ENCODE assay signal across 14 cellular contexts in the genomic region with DNA sequence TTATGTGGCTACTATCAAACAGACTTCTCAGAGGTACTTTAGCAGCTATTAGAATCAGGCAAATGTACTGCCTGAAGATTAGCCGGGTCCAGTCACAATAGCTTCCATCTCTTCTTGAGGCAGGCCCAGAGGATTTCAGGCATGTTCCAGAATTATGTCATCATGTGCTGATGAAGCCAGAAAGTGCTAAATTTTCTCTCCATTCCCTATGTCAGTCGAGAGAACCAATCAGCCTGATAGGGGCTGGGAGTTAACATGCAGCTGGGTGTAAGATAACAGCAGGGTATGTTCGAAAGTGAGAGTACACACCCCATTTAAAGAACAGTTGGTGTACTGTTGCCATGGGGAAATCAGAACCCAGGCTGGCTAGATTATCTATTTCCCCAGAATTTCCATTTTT. TPM values are rescaled to one million over a fixed set of nuclear protein-coding genes. Genes with fewer than 3 reads are reported as not detected.
DNase-seq lines count a peak whose midpoint lies in the region; ATAC-seq, FAIRE-seq and TF ChIP-seq lines count a peak whose summit lies in the region.
"Had no signal": no experiment of that assay in that cellular context is flagged by ENCODE, and none has a peak within 500 bp of the region (broad histone marks: within the 10 kb centered on the region; RNA-seq: fewer than 3 reads in every experiment).

No MANE protein-coding gene starts in this region.

- dilution Hi-C loops in keratinocyte (cut with MboI; ENCODE audit: extremely low pct_ligation_motif_present, low sequenced_read_pairs): no loop called here

- H3K36me3 ChIP-seq in keratinocyte (ENCODE audit: control insufficient read depth in 2 of 2, extremely low read depth in 1 of 2, insufficient read depth in 2 of 2, low read length in 2 of 2): no peaks in the 10 kb centered on the region
- H3K36me3 ChIP-seq: gastroesophageal sphincter, sigmoid colon, vagina had no signal

- no peaks in the 10 kb centered on the region for H3K9me1 ChIP-seq in keratinocyte (ENCODE audit: control insufficient read depth, extremely low read depth, insufficient read depth, low read length)

- DNase-seq in Ammon's horn (ENCODE audit: low spot score) (peak; percentile 58), OCI-M1 (lab: John Stamatoyannopoulos, UW) (peak; percentile 91), keratinocyte (ENCODE audit: low read depth, low spot score) (no peak), dedifferentiated amniotic fluid mesenchymal stem cell (ENCODE audit: extremely low spot score) (no peak), H4 (ENCODE audit: low spot score) (no peak), OCI-M2 (lab: John Stamatoyannopoulos, UW; ENCODE audit: unreplicated experiment) (no peak), globus pallidus (ENCODE audit: low spot score) (no peak)
- DNase-seq: activated CD4-positive, CD25-positive, alpha-beta regulatory T cell; GF-D8; SHP77; sigmoid colon had no signal

- H3K79me2 ChIP-seq in keratinocyte (ENCODE audit: control insufficient read depth, insufficient read depth, low read length): no peaks in the 10 kb centered on the region

- peak; percentile 69 for ATAC-seq in GM21576 (IDR thresholded peaks at IDR 0.05; ENCODE audit: unreplicated experiment)
- ATAC-seq: gastroesophageal sphincter had no signal

- no peak overlapping the region for H3K27ac ChIP-seq in keratinocyte (ENCODE audit: control insufficient read depth, insufficient read depth, low read length)
- H3K27ac ChIP-seq: gastroesophageal sphincter, sigmoid colon, vagina had no signal

- no peak for TF ChIP-seq CTCF in keratinocyte (optimal IDR thresholded peaks at IDR 0.05 in 1 of 3, IDR thresholded peaks at IDR 0.05 in 1 of 3, conservative IDR thresholded peaks at IDR 0.05 in 1 of 3; ENCODE audit: extremely low read depth in 1 of 3, insufficient read depth in 2 of 3, low read length in 3 of 3)

- no peak overlapping the region for H3K9ac ChIP-seq in keratinocyte (ENCODE audit: control insufficient read depth, extremely low read depth, insufficient read depth, low read length)

- no peak overlapping the region for H3K4me3 ChIP-seq in keratinocyte (ENCODE audit: control insufficient read depth in 2 of 3, extremely low read depth in 1 of 3, insufficient read depth in 2 of 3, low read depth in 1 of 3, low read length in 3 of 3)
- H3K4me3 ChIP-seq: gastroesophageal sphincter, sigmoid colon, vagina had no signal

- no peaks in the 10 kb centered on the region for H3K27me3 ChIP-seq in keratinocyte (ENCODE audit: control insufficient read depth, extremely low read depth, insufficient read depth, low read length)
- H3K27me3 ChIP-seq: gastroesophageal sphincter, sigmoid colon, vagina had no signal

- peak; percentile 23 for FAIRE-seq in keratinocyte (lab: Jason Lieb, UNC)

- H2AFZ ChIP-seq in keratinocyte (ENCODE audit: control insufficient read depth, low read length): peak overlapping the region; percentile 19

- H3K9me3 ChIP-seq in keratinocyte (ENCODE audit: control insufficient read depth, low read depth, low read length): no peaks in the 10 kb centered on the region
- H3K9me3 ChIP-seq: gastroesophageal sphincter, sigmoid colon, vagina had no signal

- no peaks in the 10 kb centered on the region for H3K4me1 ChIP-seq in keratinocyte (ENCODE audit: control insufficient read depth, extremely low read depth, insufficient read depth, low read length)
- H3K4me1 ChIP-seq: gastroesophageal sphincter, sigmoid colon, vagina had no signal

- H3K4me2 ChIP-seq in keratinocyte (ENCODE audit: control insufficient read depth, extremely low read depth, insufficient read depth, low read depth, low read length): no peak overlapping the region

- H4K20me1 ChIP-seq in keratinocyte (ENCODE audit: control insufficient read depth, extremely low read depth, insufficient read depth, low read length): no peaks in the 10 kb centered on the region

RNA-seq across cellular contexts. Expression of gene MYH15, which starts 48.8 kb away (rescaled TPM):
- 0.40 to 1.3 TPM (median 0.87 TPM) in 3 replicates for polyA plus RNA-seq in keratinocyte
- polyA plus RNA-seq in keratinocyte (2011; ENCODE audit: low read depth): 0.51 TPM
- 0.27 and 0.38 TPM in 2 replicates for polyA plus RNA-seq in keratinocyte (2011; cell fraction: cytosol; rRNA removed)
- 1.2 and 1.7 TPM in 2 replicates for polyA plus RNA-seq in keratinocyte (2011; cell fraction: nucleus; rRNA removed)
- polyA plus RNA-seq in keratinocyte (2012; ENCODE audit: low replicate concordance): 0.07 and 1.6 TPM in 2 replicates
- polyA minus RNA-seq in keratinocyte: 0.23 to 1.3 TPM (median 0.63 TPM) in 3 replicates
- polyA minus RNA-seq in keratinocyte (2011; cell fraction: cytosol; rRNA and poly(A)+ RNA removed): 0.77 TPM
- 0.95 and 1.8 TPM in 2 replicates for polyA minus RNA-seq in keratinocyte (2011; cell fraction: nucleus; rRNA and poly(A)+ RNA removed)
- 0.08 and 0.10 TPM in 2 replicates for total RNA-seq in H4 (2014; rRNA removed; shearing (Covaris generic))
- total RNA-seq: vagina had no signal

Comparison
In these comparisons a context has a peak if more than half of its experiments do, and no peak if none do; other contexts are left out.
1. DNase-seq: peak in Ammon's horn (single experiment) and OCI-M1 (single experiment); none in keratinocyte (single experiment), dedifferentiated amniotic fluid mesenchymal stem cell (single experiment), H4 (single experiment), OCI-M2 (single experiment) and globus pallidus (single experiment).